In genomic region chr11:66857234-66857926, GRCh38 we compare ENCODE assay signal across 8 cellular contexts. TPM values are rescaled to one million over a fixed set of nuclear protein-coding genes. Genes with fewer than 3 reads are reported as not detected.
DNase-seq lines count a peak whose midpoint lies in the region; ATAC-seq and TF ChIP-seq lines count a peak whose summit lies in the region.

No MANE protein-coding gene starts in this region.

- ATAC-seq in gastroesophageal sphincter, result no peak
- ATAC-seq in stimulated activated memory B cell treated with anti-CD40 and anti-IgM and Interleukin-4, amounts not matched to agents 10 μg/mL and 1 μg/mL and 100 μg/mL, for 72 hours, result no peak
- ATAC-seq in HG03045 (IDR thresholded peaks at IDR 0.05; ENCODE audit: unreplicated experiment), result no peak

- 45 to 80% methylated on average over 4 of the region's 47 CpGs for WGBS in gastroesophageal sphincter (ENCODE audit: low coverage in 1 of 2), 2 donors

- no peaks in the 10 kb centered on the region for H3K4me1 Mint-ChIP-seq in activated naive CD4-positive, alpha-beta T cell treated with anti-CD3 and anti-CD28 coated beads, Interleukin-2, amount 50 U/mL, for 24 hours
- H3K4me1 Mint-ChIP-seq in stimulated activated memory B cell treated with anti-CD40 and anti-IgM and Interleukin-4, amounts not matched to agents 10 μg/mL and 1 μg/mL and 100 μg/mL, for 72 hours, result peaks cover 6% of the 10 kb centered on the region

- H3K27me3 ChIP-seq in gastroesophageal sphincter, result no peaks in the 10 kb centered on the region

- H3K27ac ChIP-seq in SK-N-MC (no peak overlapping the region; the same call in 1 of the 2 replicates), gastroesophageal sphincter (peak overlapping the region in 3 of 4 donors; percentile 86 to 96 (median 94))

- H3K27me3 Mint-ChIP-seq in activated naive CD4-positive, alpha-beta T cell treated with anti-CD3 and anti-CD28 coated beads, Interleukin-2, amount 50 U/mL, for 24 hours, result no peaks in the 10 kb centered on the region
- no peaks in the 10 kb centered on the region for H3K27me3 Mint-ChIP-seq in stimulated activated memory B cell treated with anti-CD40 and anti-IgM and Interleukin-4, amounts not matched to agents 10 μg/mL and 1 μg/mL and 100 μg/mL, for 72 hours

- H3K9ac ChIP-seq in SK-N-MC (ENCODE audit: insufficient read length), result peak overlapping the region; percentile 66

- H3K36me3 ChIP-seq in SK-N-MC (ENCODE audit: insufficient read depth, low read length) (no peaks in the 10 kb centered on the region; the same call in 1 of the 2 replicates), gastroesophageal sphincter (peaks cover 0 to 23% of the 10 kb centered on the region in 2 donors)

- no peak for TF ChIP-seq EP300 in gastroesophageal sphincter (IDR thresholded peaks at IDR 0.05)

- TF ChIP-seq POLR2A in gastroesophageal sphincter (IDR thresholded peaks at IDR 0.05), result no peak

- DNase-seq in activated naive CD4-positive, alpha-beta T cell treated with Interleukin-2 at 50 U/mL for 16 hours, result no peak
- DNase-seq in SK-N-MC (ENCODE audit: low read depth, low spot score), result no peak
- DNase-seq in NCI-H1694 (lab: John Stamatoyannopoulos, UW), result no peak
- no peak for DNase-seq in OCI-M2 (lab: John Stamatoyannopoulos, UW; ENCODE audit: unreplicated experiment)

- no peaks in the 10 kb centered on the region for H3K9me3 Mint-ChIP-seq in activated naive CD4-positive, alpha-beta T cell treated with anti-CD3 and anti-CD28 coated beads, Interleukin-2, amount 50 U/mL, for 24 hours
- H3K9me3 Mint-ChIP-seq in stimulated activated memory B cell treated with anti-CD40 and anti-IgM and Interleukin-4, amounts not matched to agents 10 μg/mL and 1 μg/mL and 100 μg/mL, for 72 hours, result no peaks in the 10 kb centered on the region

- TF ChIP-seq CTCF in gastroesophageal sphincter (IDR thresholded peaks at IDR 0.05), result no peak

- peaks cover 0 to 26% (median 8%) of the 10 kb centered on the region in 3 donors for H3K4me1 ChIP-seq in gastroesophageal sphincter

- H3K9me3 ChIP-seq in SK-N-MC (ENCODE audit: low read depth, low read length) (no peaks in the 10 kb centered on the region), gastroesophageal sphincter (no peaks in the 10 kb centered on the region)

- peak overlapping the region; percentile 82 for H3K4me3 Mint-ChIP-seq in activated naive CD4-positive, alpha-beta T cell treated with anti-CD3 and anti-CD28 coated beads, Interleukin-2, amount 50 U/mL, for 24 hours
- peak overlapping the region; percentile 80 for H3K4me3 Mint-ChIP-seq in stimulated activated memory B cell treated with anti-CD40 and anti-IgM and Interleukin-4, amounts not matched to agents 10 μg/mL and 1 μg/mL and 100 μg/mL, for 72 hours

- H3K36me3 Mint-ChIP-seq in activated naive CD4-positive, alpha-beta T cell treated with anti-CD3 and anti-CD28 coated beads, Interleukin-2, amount 50 U/mL, for 24 hours, result no peaks in the 10 kb centered on the region
- no peaks in the 10 kb centered on the region for H3K36me3 Mint-ChIP-seq in stimulated activated memory B cell treated with anti-CD40 and anti-IgM and Interleukin-4, amounts not matched to agents 10 μg/mL and 1 μg/mL and 100 μg/mL, for 72 hours

- H3K27ac Mint-ChIP-seq in activated naive CD4-positive, alpha-beta T cell treated with anti-CD3 and anti-CD28 coated beads, Interleukin-2, amount 50 U/mL, for 24 hours, result no peak overlapping the region
- no peak overlapping the region for H3K27ac Mint-ChIP-seq in stimulated activated memory B cell treated with anti-CD40 and anti-IgM and Interleukin-4, amounts not matched to agents 10 μg/mL and 1 μg/mL and 100 μg/mL, for 72 hours

- H3K4me3 ChIP-seq in SK-N-MC (peak overlapping the region; percentile 78), gastroesophageal sphincter (peak overlapping the region; percentile 74 to 77)

RNA-seq across cellular contexts. Expression of gene LRFN4, which starts 0.5 kb away (rescaled TPM):
- 10 to 100 TPM in 2 of 4 donors, 1 to 10 TPM in 2; 7.1 to 17.5 (median 9.2) TPM for total RNA-seq in gastroesophageal sphincter

RNA-seq across cellular contexts. Expression of gene RCE1, which starts 14.1 kb away (rescaled TPM):
- total RNA-seq in gastroesophageal sphincter, result 10 to 100 TPM in 3 of 4 donors, 1 to 10 TPM in 1; 9.5 to 14.8 (median 11.7) TPM
